2 cellular contexts compared by ENCODE assay signal in genomic region chr5:15604986-15605385, GRCh38.
A peak's percentile ranks its signal among the peaks of the same experiment; 100 is the strongest.
TF ChIP-seq lines count a peak whose summit lies in the region.

No MANE protein-coding gene starts in this region.

TF ChIP-seq in A549, 52 proteins besides CTCF, POLR2A, EP300 and RAD21:
- peak; percentile 73 for TF ChIP-seq MAFK (IDR thresholded peaks at IDR 0.05; ENCODE audit: partially characterized antibody)
- TF ChIP-seq, protein P1, sequence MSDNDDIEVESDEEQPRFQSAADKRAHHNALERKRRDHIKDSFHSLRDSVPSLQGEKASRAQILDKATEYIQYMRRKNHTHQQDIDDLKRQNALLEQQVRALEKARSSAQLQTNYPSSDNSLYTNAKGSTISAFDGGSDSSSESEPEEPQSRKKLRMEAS (IDR thresholded peaks at IDR 0.05): no peak
TF ChIP-seq in A549: peak in this region for 1.

TF ChIP-seq in IMR-90, 13 proteins besides CTCF, POLR2A, EP300 and RAD21:
- TF ChIP-seq CEBPB (IDR thresholded peaks at IDR 0.05; ENCODE audit: low read depth, low read length) (no peak), MAFK (IDR thresholded peaks at IDR 0.05; ENCODE audit: low read depth, low read length) (peak; percentile 76), ELK1 (IDR thresholded peaks at IDR 0.05; ENCODE audit: borderline replicate concordance, low read depth, low read length) (no peak)
- TF ChIP-seq, protein P2, sequence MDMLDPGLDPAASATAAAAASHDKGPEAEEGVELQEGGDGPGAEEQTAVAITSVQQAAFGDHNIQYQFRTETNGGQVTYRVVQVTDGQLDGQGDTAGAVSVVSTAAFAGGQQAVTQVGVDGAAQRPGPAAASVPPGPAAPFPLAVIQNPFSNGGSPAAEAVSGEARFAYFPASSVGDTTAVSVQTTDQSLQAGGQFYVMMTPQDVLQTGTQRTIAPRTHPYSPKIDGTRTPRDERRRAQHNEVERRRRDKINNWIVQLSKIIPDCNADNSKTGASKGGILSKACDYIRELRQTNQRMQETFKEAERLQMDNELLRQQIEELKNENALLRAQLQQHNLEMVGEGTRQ (IDR thresholded peaks at IDR 0.05; ENCODE audit: low read depth, low read length): no peak
